ENCODE assay signal across 21 cellular contexts in genomic region chr18:12462242-12462641, GRCh38. TPM values are rescaled to one million over a fixed set of nuclear protein-coding genes. Genes with fewer than 3 reads are reported as not detected.
DNase-seq lines count a peak whose midpoint lies in the region; ATAC-seq, FAIRE-seq and TF ChIP-seq lines count a peak whose summit lies in the region.
"Had no signal": no experiment of that assay in that cellular context is flagged by ENCODE, and none has a peak within 500 bp of the region (broad histone marks: within the 10 kb centered on the region; RNA-seq: fewer than 3 reads in every experiment).

No MANE protein-coding gene starts in this region.

- TF ChIP-seq EP300 in HepG2 (IDR thresholded peaks at IDR 0.05; ENCODE audit: low read depth in 2 of 2, low read length in 2 of 2) = no peak
- no peak for TF ChIP-seq EP300 in HepG2 (CRISPR knock-in tag; IDR thresholded peaks at IDR 0.05; ENCODE audit: borderline replicate concordance)

- POLR2A ChIA-PET in HepG2 (lab: Yijun Ruan, JAX) = no interaction called here
- POLR2A ChIA-PET in WTC11 (lab: Charles Lee) = no interaction called here

- TF ChIP-seq CTCF in HepG2 (CRISPR knock-in tag; IDR thresholded peaks at IDR 0.05) = no peak
- no peak for TF ChIP-seq CTCF in right lobe of liver (IDR thresholded peaks at IDR 0.05)
- TF ChIP-seq CTCF in WTC11 (IDR thresholded peaks at IDR 0.05) = no peak

- ATAC-seq in HepG2 = no peak
- no peak for ATAC-seq in right lobe of liver
- no peak for ATAC-seq in WTC11
- no peak for ATAC-seq in left colon
- ATAC-seq: A549; CD8-positive, alpha-beta T cell; GM12878; HCT116 had no signal

- H3K27me3 ChIP-seq in HepG2 (ENCODE audit: control insufficient read depth in 1 of 2, insufficient read depth in 2 of 2, low read length in 2 of 2) (no peaks in the 10 kb centered on the region), right lobe of liver (no peaks in the 10 kb centered on the region)
- H3K27me3 ChIP-seq: BLaER1 treated with 17β-estradiol and CSF1 and Interleukin-3, amounts not matched to agents 10 nM and 100 nM had no signal

- H3K4me1 ChIP-seq in HepG2 (ENCODE audit: insufficient read depth, low read length) (peaks cover 24% of the 10 kb centered on the region), right lobe of liver (no peaks in the 10 kb centered on the region)
- H3K4me1 ChIP-seq: A549 had no signal

- H3K9ac ChIP-seq in HepG2 (ENCODE audit: insufficient read depth, low read depth, low read length) = no peak overlapping the region
- H3K9ac ChIP-seq: BLaER1 treated with 17β-estradiol and CSF1 and Interleukin-3, amounts not matched to agents 10 nM and 100 nM had no signal

- no peak for FAIRE-seq in HepG2 (lab: Jason Lieb, UNC)
- FAIRE-seq: A549, GM12878 had no signal

- no peak overlapping the region for H2AFZ ChIP-seq in HepG2 (ENCODE audit: low read length)

- in situ Hi-C loops in HepG2 (cut with HindIII; ENCODE audit: extremely low pct_ligation_motif_present, low pct_unique_long_range_greater_than_20kb) = no loop called here

- H3K27me3 Mint-ChIP-seq in WTC11 (ENCODE audit: low read depth) = no peaks in the 10 kb centered on the region
- H3K27me3 Mint-ChIP-seq: B cell had no signal

- H3K4me3 ChIP-seq in HepG2 (replicated peaks in 1 of 3; ENCODE audit: insufficient read depth in 1 of 3, low read depth in 2 of 3, low read length in 3 of 3) (no peak overlapping the region), right lobe of liver (no peak overlapping the region)
- H3K4me3 ChIP-seq: A549; BLaER1 treated with 17β-estradiol and CSF1 and Interleukin-3, amounts not matched to agents 10 nM and 100 nM; GM12878 had no signal

- WGBS in HepG2 (ENCODE audit: low lambda C conversion rate) = 96% methylated on average over 2 of the region's 2 CpGs
- 95% methylated on average over 2 of the region's 2 CpGs for WGBS in right lobe of liver (ENCODE audit: insufficient coverage, low coverage, low lambda C conversion rate, missing lambda C conversion rate)

- CTCF ChIA-PET in HepG2 (lab: Yijun Ruan, JAX; ENCODE audit: low intra/inter-chr PET ratio, low total read pairs) = no interaction called here
- CTCF ChIA-PET in WTC11 (lab: Charles Lee) = interaction anchor here (1.5 kb wide), 1 partner anchor 68 kb away, joined by 6 read pairs; no protein-coding TSS in a partner anchor

- H3K9me3 Mint-ChIP-seq in WTC11 = no peaks in the 10 kb centered on the region
- H3K9me3 Mint-ChIP-seq: CD8-positive, alpha-beta T cell; HFFc6 had no signal

- TF ChIP-seq RAD21 in HepG2 (CRISPR knock-in tag; IDR thresholded peaks at IDR 0.05) = no peak

- no peak overlapping the region for H3K4me2 ChIP-seq in HepG2 (ENCODE audit: low read depth, low read length)
- H3K4me2 ChIP-seq: A549; BLaER1 treated with 17β-estradiol and CSF1 and Interleukin-3, amounts not matched to agents 10 nM and 100 nM had no signal

- H3K36me3 ChIP-seq in HepG2 (replicated peaks in 1 of 2; ENCODE audit: control insufficient read depth in 1 of 2, insufficient read depth in 2 of 2, low read length in 2 of 2) (peaks cover 1 to 11% of the 10 kb centered on the region in 2 experiments; a peak in 3 of 5 replicates), right lobe of liver (no peaks in the 10 kb centered on the region)

- H3K27ac Mint-ChIP-seq in WTC11 = no peak overlapping the region
- H3K27ac Mint-ChIP-seq: B cell; CD8-positive, alpha-beta T cell; HFFc6 had no signal

- no peaks in the 10 kb centered on the region for H3K79me2 ChIP-seq in HepG2 (ENCODE audit: insufficient read depth, low read length)

- TF ChIP-seq POLR2A in HepG2 (IDR thresholded peaks at IDR 0.05; ENCODE audit: insufficient read depth in 1 of 2, low read depth in 2 of 2, low read length in 2 of 2) (no peak), right lobe of liver (IDR thresholded peaks at IDR 0.05) (no peak)

- H3K4me3 Mint-ChIP-seq in WTC11 = no peak overlapping the region
- H3K4me3 Mint-ChIP-seq: B cell; CD8-positive, alpha-beta T cell; HFFc6 had no signal

- H3K9me3 ChIP-seq in HepG2 (ENCODE audit: low read length) (no peaks in the 10 kb centered on the region), right lobe of liver (no peaks in the 10 kb centered on the region)
- H3K9me3 ChIP-seq: A549; BLaER1 treated with 17β-estradiol and CSF1 and Interleukin-3, amounts not matched to agents 10 nM and 100 nM had no signal

- H3K36me3 Mint-ChIP-seq in WTC11 = peaks cover 3% of the 10 kb centered on the region; the same call in 1 of the 2 replicates
- H3K36me3 Mint-ChIP-seq: CD8-positive, alpha-beta T cell had no signal

- H3K27ac ChIP-seq in HepG2 (ENCODE audit: extremely low read length, insufficient read depth, low read length) (no peak overlapping the region), right lobe of liver (no peak overlapping the region)
- H3K27ac ChIP-seq: 22Rv1; A549; BLaER1 treated with 17β-estradiol and CSF1 and Interleukin-3, amounts not matched to agents 10 nM and 100 nM had no signal

- 0 out of 2 replicates have a peak, but pooled peaks cover 3% of the 10 kb centered on the region for H3K4me1 Mint-ChIP-seq in WTC11
- H3K4me1 Mint-ChIP-seq: B cell had no signal

- intact Hi-C loops in HepG2 (cut with micrococcal nuclease; ENCODE audit: unreplicated experiment) (loop anchor here (5.0 kb wide), 1 partner anchor 195 kb away; the partner anchor contains the start of gene SPIRE1), right lobe of liver (cut with DNase I) (no loop called here), left colon (cut with DNase I, micrococcal nuclease) (no loop called here)

- DNase-seq in NCI-H82 (lab: John Stamatoyannopoulos, UW) = peak; percentile 12
- DNase-seq in NCI-H82 treated with DMSO at 0.1 percent for 48 hours (lab: John Stamatoyannopoulos, UW; ENCODE audit: unreplicated experiment) = no peak
- no peak for DNase-seq in HepG2 (ENCODE audit: low spot score)
- DNase-seq in right lobe of liver = no peak
- peak; percentile 49 for DNase-seq in globus pallidus (ENCODE audit: low spot score)
- no peak for DNase-seq in NCI-H345 (lab: John Stamatoyannopoulos, UW)
- no peak for DNase-seq in WTC11 (ENCODE audit: low spot score)
- no peak for DNase-seq in left colon
- DNase-seq: Calu3; CD8-positive, alpha-beta T cell; DMS79 treated with DMSO at 0.1 percent for 48 hours; GF-D8; GOT3; H7; HFFc6 had no signal

- no peaks in the 10 kb centered on the region for H4K20me1 ChIP-seq in HepG2 (ENCODE audit: insufficient read depth, low read length)
- H4K20me1 ChIP-seq: BLaER1 treated with 17β-estradiol and CSF1 and Interleukin-3, amounts not matched to agents 10 nM and 100 nM had no signal

- BruUV-seq in HepG2 (replicated peaks; lab: Mats Ljungman, UMichigan) = TSS peak; percentile 34

TF ChIP-seq in HepG2, 621 proteins besides CTCF, POLR2A, EP300 and RAD21:
- TF ChIP-seq ZNF350 (CRISPR knock-in tag; IDR thresholded peaks at IDR 0.05; ENCODE audit: borderline replicate concordance, low read depth) = no peak

TF ChIP-seq in WTC11, 78 proteins besides CTCF, POLR2A, EP300 and RAD21 (continues in another document):
- TF ChIP-seq, protein P1, sequence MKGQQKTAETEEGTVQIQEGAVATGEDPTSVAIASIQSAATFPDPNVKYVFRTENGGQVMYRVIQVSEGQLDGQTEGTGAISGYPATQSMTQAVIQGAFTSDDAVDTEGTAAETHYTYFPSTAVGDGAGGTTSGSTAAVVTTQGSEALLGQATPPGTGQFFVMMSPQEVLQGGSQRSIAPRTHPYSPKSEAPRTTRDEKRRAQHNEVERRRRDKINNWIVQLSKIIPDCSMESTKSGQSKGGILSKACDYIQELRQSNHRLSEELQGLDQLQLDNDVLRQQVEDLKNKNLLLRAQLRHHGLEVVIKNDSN (CRISPR knock-in tag; IDR thresholded peaks at IDR 0.05) = no peak
- TF ChIP-seq NR2C2 (CRISPR knock-in tag; IDR thresholded peaks at IDR 0.05) (no peak), FOXJ3 (CRISPR knock-in tag; IDR thresholded peaks at IDR 0.05; ENCODE audit: borderline replicate concordance) (no peak), MAX (CRISPR knock-in tag; IDR thresholded peaks at IDR 0.05) (no peak), PRRX2 (CRISPR knock-in tag; IDR thresholded peaks at IDR 0.05) (no peak), CBFB (CRISPR knock-in tag; IDR thresholded peaks at IDR 0.05; ENCODE audit: low read depth) (no peak), EMX1 (CRISPR knock-in tag; IDR thresholded peaks at IDR 0.05) (no peak)
- TF ChIP-seq, protein P2, sequence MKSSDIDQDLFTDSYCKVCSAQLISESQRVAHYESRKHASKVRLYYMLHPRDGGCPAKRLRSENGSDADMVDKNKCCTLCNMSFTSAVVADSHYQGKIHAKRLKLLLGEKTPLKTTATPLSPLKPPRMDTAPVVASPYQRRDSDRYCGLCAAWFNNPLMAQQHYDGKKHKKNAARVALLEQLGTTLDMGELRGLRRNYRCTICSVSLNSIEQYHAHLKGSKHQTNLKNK (CRISPR knock-in tag; IDR thresholded peaks at IDR 0.05) = no peak

RNA-seq across cellular contexts. Expression of gene PRELID3A, which starts 54.5 kb away (rescaled TPM):
- total RNA-seq in HepG2 (2016; rRNA removed; fragmentation: Illumina TruSeq; extraction: Trizol) (5.5 and 11.0 TPM in 2 replicates), right lobe of liver (under 1 TPM in 4 of 6 experiments, not detected in 2; 0.19 to 0.62 (median 0.32) TPM), WTC11 (2021) (10.4 to 13.0 TPM (median 10.5 TPM) in 3 replicates), left colon (1 to 10 TPM; 1.3 to 2.1 TPM)
- total RNA-seq in HepG2 (2016; cell fraction: cytosol; rRNA removed; fragmentation: Illumina TruSeq; extraction: Trizol; ENCODE audit: low read depth) = 3.0 and 3.2 TPM in 2 replicates
- total RNA-seq in HepG2 (2016; cell fraction: insoluble cytoplasmic fraction; rRNA removed; fragmentation: Illumina TruSeq; extraction: Trizol) = 4.3 and 10.9 TPM in 2 replicates
- 3.0 and 4.4 TPM in 2 replicates for total RNA-seq in HepG2 (2016; cell fraction: membrane; rRNA removed; fragmentation: Illumina TruSeq; extraction: Trizol)
- 12.6 and 13.7 TPM in 2 replicates for total RNA-seq in HepG2 (2016; cell fraction: nucleus; rRNA removed; fragmentation: Illumina TruSeq; extraction: Trizol)
- 7.2 and 10.3 TPM in 2 replicates for polyA plus RNA-seq in HepG2 (2011; rRNA removed)
- 4.0 and 6.0 TPM in 2 replicates for polyA plus RNA-seq in HepG2 (2011; cell fraction: cytosol; rRNA removed)
- polyA plus RNA-seq in HepG2 (2011; cell fraction: nucleus; rRNA removed) = 61.8 and 73.7 TPM in 2 replicates
- 6.1 and 8.3 TPM in 2 replicates for polyA plus RNA-seq in HepG2 (2012)
- polyA plus RNA-seq in HepG2 (2016; cell fraction: cytosol; fragmentation: Illumina TruSeq; extraction: Trizol; ENCODE audit: low read depth) = 1.6 and 1.7 TPM in 2 replicates
- polyA plus RNA-seq in HepG2 (2016; cell fraction: insoluble cytoplasmic fraction; fragmentation: Illumina TruSeq; extraction: Trizol; ENCODE audit: low read depth) = 5.9 and 7.6 TPM in 2 replicates
- 2.1 and 2.3 TPM in 2 replicates for polyA plus RNA-seq in HepG2 (2016; cell fraction: membrane; fragmentation: Illumina TruSeq; extraction: Trizol; ENCODE audit: low read depth)
- polyA plus RNA-seq in HepG2 (2016; cell fraction: nucleus; fragmentation: Illumina TruSeq; extraction: Trizol; ENCODE audit: insufficient read depth, low read depth) = 42.6 and 45.2 TPM in 2 replicates
- polyA minus RNA-seq in HepG2 (2011; rRNA and poly(A)+ RNA removed; ENCODE audit: low replicate concordance) = 1.4 and 2.5 TPM in 2 replicates
- polyA minus RNA-seq in HepG2 (2011; cell fraction: cytosol; rRNA and poly(A)+ RNA removed) = 0.99 and 2.6 TPM in 2 replicates
- 10.0 and 13.9 TPM in 2 replicates for polyA minus RNA-seq in HepG2 (2011; cell fraction: nucleus; rRNA and poly(A)+ RNA removed)

Comparison
In these comparisons a context has a peak if more than half of its experiments do, and no peak if none do; other contexts are left out.
1. DNase-seq: peak in NCI-H82 (single experiment) and globus pallidus (single experiment); none in NCI-H82 treated with DMSO at 0.1 percent for 48 hours (single experiment), HepG2 (single experiment), right lobe of liver (0 of 3), NCI-H345 (single experiment), WTC11 (single experiment) and left colon (0 of 2).